8 cellular contexts compared by ENCODE assay signal in the genomic region with DNA sequence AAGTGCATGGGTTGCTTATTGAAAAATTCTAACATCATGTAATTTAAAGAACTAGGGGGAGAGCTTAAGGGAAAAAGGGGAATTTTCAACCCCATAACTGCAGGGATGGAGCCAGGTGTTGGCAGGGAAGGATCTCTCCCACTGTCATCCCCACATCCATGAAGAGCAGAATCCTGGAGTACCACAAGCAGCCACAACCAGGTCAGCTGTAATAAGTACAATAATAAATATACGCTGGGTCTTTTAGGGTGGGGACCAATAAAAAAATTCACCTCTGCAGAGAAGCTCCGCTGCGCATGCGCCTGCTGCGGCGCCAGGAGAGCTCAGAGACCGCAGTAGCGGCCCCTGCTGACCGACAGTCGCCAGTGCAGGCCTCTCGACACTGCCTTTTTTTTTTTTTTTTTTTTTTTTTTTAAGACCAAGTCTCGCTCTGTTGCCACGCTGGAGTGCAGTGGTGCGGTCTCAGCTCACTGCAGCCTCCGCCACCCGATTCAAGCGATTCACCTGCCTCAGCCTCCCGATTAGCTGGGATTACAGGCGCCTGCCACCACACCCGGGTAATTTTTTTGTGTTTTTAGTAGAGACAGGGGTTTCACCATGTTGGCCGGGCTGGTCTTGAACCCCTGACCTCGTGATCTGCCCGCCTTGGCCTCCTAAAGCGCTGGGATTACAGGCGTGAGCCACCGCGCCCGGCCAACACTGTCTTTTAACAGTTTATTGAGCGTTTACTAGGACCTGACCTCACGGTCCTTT. TPM values are rescaled to one million over a fixed set of nuclear protein-coding genes. Genes with fewer than 3 reads are reported as not detected.
DNase-seq lines count a peak whose midpoint lies in the region; TF ChIP-seq lines count a peak whose summit lies in the region.

No MANE protein-coding gene starts in this region.

- H3K9me3 Mint-ChIP-seq in glutamatergic neuron (ENCODE audit: unreplicated experiment) (peaks cover 22% of the 10 kb centered on the region), osteocyte (ENCODE audit: unreplicated experiment) (no peaks in the 10 kb centered on the region)

- no peak overlapping the region for H3K27ac ChIP-seq in testis

- peaks cover 35% of the 10 kb centered on the region for H3K4me1 ChIP-seq in testis

- no peaks in the 10 kb centered on the region for H3K9me3 ChIP-seq in testis

- H3K4me1 Mint-ChIP-seq in glutamatergic neuron (ENCODE audit: low read depth, unreplicated experiment): peaks cover 18% of the 10 kb centered on the region
- peaks cover 45% of the 10 kb centered on the region for H3K4me1 Mint-ChIP-seq in osteocyte (ENCODE audit: unreplicated experiment)

- TF ChIP-seq POLR2A in testis (IDR thresholded peaks at IDR 0.05): no peak

- WGBS in testis, 2 donors: 7 to 9% methylated on average over 28 to 30 of the region's 30 CpGs

- H3K4me3 ChIP-seq in testis: peak overlapping the region in 1 of 2 donors; percentile 20

- no peaks in the 10 kb centered on the region for H3K36me3 ChIP-seq in testis (ENCODE audit: low read depth, missing control alignments)

- intact Hi-C loops in testis (cut with DNase I; ENCODE audit: low total_unique reads): no loop called here

- H3K27me3 ChIP-seq in testis: no peaks in the 10 kb centered on the region

- peak; percentile 88 for TF ChIP-seq CTCF in glutamatergic neuron (IDR thresholded peaks at IDR 0.05; ENCODE audit: partially characterized antibody, unreplicated experiment)
- TF ChIP-seq CTCF in osteocyte (IDR thresholded peaks at IDR 0.05): peak; percentile 79
- peak; percentile 70 to 83 (median 79) for TF ChIP-seq CTCF in testis (IDR thresholded peaks at IDR 0.05)

- peak overlapping the region; percentile 58 for H3K4me3 Mint-ChIP-seq in glutamatergic neuron (ENCODE audit: unreplicated experiment)
- peak overlapping the region; percentile 67 for H3K4me3 Mint-ChIP-seq in osteocyte (ENCODE audit: unreplicated experiment)

- DNase-seq in AG08395 (ENCODE audit: low spot score) (peak; percentile 89), GM19240 (ENCODE audit: insufficient read length, low spot score) (peak; percentile 49), NCI-H1105 (lab: John Stamatoyannopoulos, UW) (peak; percentile 84), SKM-1 (lab: John Stamatoyannopoulos, UW; ENCODE audit: unreplicated experiment) (peak; percentile 70), glutamatergic neuron (peak; percentile 85), osteocyte (ENCODE audit: extremely low spot score, unreplicated experiment) (peak; percentile 96), testis (peak; percentile 93)
- peak; percentile 89 for DNase-seq in activated naive CD4-positive, alpha-beta T cell treated with anti-CD3 and anti-CD28 coated beads, Interleukin-2, amount 50 U/mL, for 16 hours

- H3K27ac Mint-ChIP-seq in glutamatergic neuron (ENCODE audit: unreplicated experiment) (peak overlapping the region; percentile 38), osteocyte (ENCODE audit: unreplicated experiment) (peak overlapping the region; percentile 82)

- H3K27me3 Mint-ChIP-seq in glutamatergic neuron (ENCODE audit: unreplicated experiment): peaks cover 7% of the 10 kb centered on the region
- no peaks in the 10 kb centered on the region for H3K27me3 Mint-ChIP-seq in osteocyte (ENCODE audit: unreplicated experiment)

- H3K36me3 Mint-ChIP-seq in glutamatergic neuron (ENCODE audit: unreplicated experiment): no peaks in the 10 kb centered on the region
- peaks cover 15% of the 10 kb centered on the region for H3K36me3 Mint-ChIP-seq in osteocyte (ENCODE audit: unreplicated experiment)

RNA-seq across cellular contexts. Expression of a gene that starts 2.5 kb away (rescaled TPM):
- total RNA-seq in glutamatergic neuron (ENCODE audit: unreplicated experiment) (2,255 TPM), osteocyte (3,162 and 3,203 TPM in 2 replicates), testis (1,000 to 10,000 TPM in 1 of 2 donors, 100 to 1,000 TPM in 1; 909 to 1,599 TPM)
- polyA plus RNA-seq in testis (ENCODE audit: insufficient read depth, low read depth, low replicate concordance): 1,429 TPM

RNA-seq across cellular contexts. Expression of a gene that starts 16.9 kb away (rescaled TPM):
- total RNA-seq in glutamatergic neuron (ENCODE audit: unreplicated experiment) (221 TPM), osteocyte (92.9 and 94.7 TPM in 2 replicates), testis (100 to 1,000 TPM; 102 to 111 TPM)
- polyA plus RNA-seq in testis (ENCODE audit: insufficient read depth, low read depth, low replicate concordance): 89.8 TPM

RNA-seq across cellular contexts. Expression of a gene that starts 19.7 kb away (rescaled TPM):
- 95.8 TPM for total RNA-seq in glutamatergic neuron (ENCODE audit: unreplicated experiment)
- 28.8 and 29.4 TPM in 2 replicates for total RNA-seq in osteocyte
- total RNA-seq in testis: 10 to 100 TPM; 89.1 to 94.5 TPM
- polyA plus RNA-seq in testis (ENCODE audit: insufficient read depth, low read depth, low replicate concordance): 142 TPM

RNA-seq across cellular contexts. Expression of a gene that starts 54.9 kb away (rescaled TPM):
- 4.0 TPM for total RNA-seq in glutamatergic neuron (ENCODE audit: unreplicated experiment)
- not detected in 2 replicates for total RNA-seq in osteocyte
- 1 to 10 TPM; 1.7 to 3.2 TPM for total RNA-seq in testis
- polyA plus RNA-seq in testis (ENCODE audit: insufficient read depth, low read depth, low replicate concordance): 1.7 TPM
